ENCODE assay signal across 10 cellular contexts in genomic region chr21:38505654-38506523, GRCh38. TPM values are rescaled to one million over a fixed set of nuclear protein-coding genes. Genes with fewer than 3 reads are reported as not detected.
DNase-seq lines count a peak whose midpoint lies in the region; ATAC-seq and TF ChIP-seq lines count a peak whose summit lies in the region.
"Had no signal": no experiment of that assay in that cellular context is flagged by ENCODE, and none has a peak within 500 bp of the region (broad histone marks: within the 10 kb centered on the region; RNA-seq: fewer than 3 reads in every experiment).

No MANE protein-coding gene starts in this region.

- H4K20me1 ChIP-seq in smooth muscle cell (ENCODE audit: low read depth) = no peaks in the 10 kb centered on the region

- DNase-seq in HCEC 1CT = peak; percentile 65
- peak; percentile 29 for DNase-seq in NCI-H446 treated with DMSO at 0.1 percent for 48 hours (lab: John Stamatoyannopoulos, UW)
- DNase-seq in adipocyte (ENCODE audit: low read depth) = peak; percentile 91
- DNase-seq in right atrium auricular region (ENCODE audit: low spot score) = no peak
- DNase-seq in smooth muscle cell (lab: John Stamatoyannopoulos, UW; ENCODE audit: unreplicated experiment) = no peak

- peaks cover 3% of the 10 kb centered on the region for H3F3A ChIP-seq in smooth muscle cell (ENCODE audit: low read depth)

- 43% methylated on average over 9 of the region's 9 CpGs for WGBS in smooth muscle cell (ENCODE audit: low lambda C conversion rate)

- H3K9ac ChIP-seq in adipocyte (ENCODE audit: low read length) = peak overlapping the region; percentile 8
- H3K9ac ChIP-seq in smooth muscle cell (ENCODE audit: low read depth) = no peak overlapping the region

- peaks cover 4% of the 10 kb centered on the region for H3K27me3 ChIP-seq in adipocyte (replicated peaks; ENCODE audit: control insufficient read depth, insufficient read depth, low read length)
- no peaks in the 10 kb centered on the region for H3K27me3 ChIP-seq in right atrium auricular region
- H3K27me3 ChIP-seq in smooth muscle cell (ENCODE audit: low read depth) = no peaks in the 10 kb centered on the region

- H3K36me3 ChIP-seq in adipocyte (ENCODE audit: control insufficient read depth, insufficient read depth, low read length, severe bottlenecking) = no peaks in the 10 kb centered on the region
- H3K36me3 ChIP-seq in right atrium auricular region = no peaks in the 10 kb centered on the region
- no peaks in the 10 kb centered on the region for H3K36me3 ChIP-seq in smooth muscle cell (ENCODE audit: low read depth)

- H3K9me3 ChIP-seq in adipocyte (ENCODE audit: control insufficient read depth, low read length) (no peaks in the 10 kb centered on the region), right atrium auricular region (no peaks in the 10 kb centered on the region), smooth muscle cell (replicated peaks; ENCODE audit: low read depth) (no peaks in the 10 kb centered on the region)

- H3K79me2 ChIP-seq in smooth muscle cell (ENCODE audit: low read depth) = peaks cover 5% of the 10 kb centered on the region

- H3K4me3 ChIP-seq in adipocyte (ENCODE audit: low read length) (no peak overlapping the region), right atrium auricular region (no peak overlapping the region), smooth muscle cell (no peak overlapping the region)

- H3K4me1 ChIP-seq in adipocyte (ENCODE audit: control insufficient read depth, insufficient read depth, low read length) (peaks cover 21% of the 10 kb centered on the region), right atrium auricular region (peaks cover 0 to 12% of the 10 kb centered on the region in 2 donors), smooth muscle cell (ENCODE audit: low read depth) (peaks cover 3% of the 10 kb centered on the region)

- H3K27ac ChIP-seq in C4-2B (no peak overlapping the region), right atrium auricular region (peak overlapping the region in 1 of 2 donors; percentile 21), smooth muscle cell (ENCODE audit: low read depth) (peak overlapping the region; percentile 54)

- no peak overlapping the region for H2AFZ ChIP-seq in smooth muscle cell (ENCODE audit: low read depth)

- ATAC-seq in GM21723 (IDR thresholded peaks at IDR 0.05; ENCODE audit: unreplicated experiment) (no peak), GM21390 (IDR thresholded peaks at IDR 0.05; ENCODE audit: unreplicated experiment) (no peak)

- H3K4me2 ChIP-seq in smooth muscle cell = peak overlapping the region; percentile 56

- TF ChIP-seq CTCF in C4-2B (conservative IDR thresholded peaks at IDR 0.05) = peak; percentile 76
- peak; percentile 53 to 77 for TF ChIP-seq CTCF in right atrium auricular region (IDR thresholded peaks at IDR 0.05)
- TF ChIP-seq CTCF in smooth muscle cell (IDR thresholded peaks at IDR 0.05; ENCODE audit: borderline replicate concordance, insufficient read depth, poor library complexity, severe bottlenecking) = peak; percentile 87

RNA-seq across cellular contexts. Expression of gene ERG, which starts 7.6 kb away (rescaled TPM):
- total RNA-seq in right atrium auricular region (10 to 100 TPM in 1 of 2 donors, 1 to 10 TPM in 1; 6.3 to 13.2 TPM), smooth muscle cell (11.0 and 13.9 TPM in 2 replicates)
- polyA plus RNA-seq in smooth muscle cell = 9.2 and 14.4 TPM in 2 replicates
- total RNA-seq: naive thymus-derived CD8-positive, alpha-beta T cell had no signal
- polyA plus RNA-seq: IgD-negative memory B cell; naive thymus-derived CD8-positive, alpha-beta T cell had no signal

Comparison
In these comparisons a context has a peak if more than half of its experiments do, and no peak if none do; other contexts are left out.
1. DNase-seq: peak in HCEC 1CT (single experiment), NCI-H446 treated with DMSO at 0.1 percent for 48 hours (single experiment) and adipocyte (single experiment); none in right atrium auricular region (single experiment) and smooth muscle cell (single experiment).
2. Peak in every context shown above with its lines, with median percentiles within 50 percentile points of each other: CTCF ChIP-seq.